In genomic region chr5:40378431-40379175, GRCh38 we compare ENCODE assay signal across 10 cellular contexts.
DNase-seq lines count a peak whose midpoint lies in the region; ATAC-seq and TF ChIP-seq lines count a peak whose summit lies in the region.
"Had no signal": no experiment of that assay in that cellular context is flagged by ENCODE, and none has a peak within 500 bp of the region (broad histone marks: within the 10 kb centered on the region; RNA-seq: fewer than 3 reads in every experiment).

No MANE protein-coding gene starts in this region.

- H3K36me3 ChIP-seq in gastrocnemius medialis, result no peaks in the 10 kb centered on the region

- no peaks in the 10 kb centered on the region for H3K27me3 Mint-ChIP-seq in activated naive CD8-positive, alpha-beta T cell treated with anti-CD3 and anti-CD28 coated beads for 36 hours

- ATAC-seq in GM18499 (IDR thresholded peaks at IDR 0.05; ENCODE audit: insufficient read depth, unreplicated experiment) (peak; percentile 77), GM21447 (IDR thresholded peaks at IDR 0.05; ENCODE audit: unreplicated experiment) (peak; percentile 80), HG03432 (IDR thresholded peaks at IDR 0.05; ENCODE audit: unreplicated experiment) (peak; percentile 71), gastrocnemius medialis (no peak)

- no peak for TF ChIP-seq CTCF in gastrocnemius medialis (IDR thresholded peaks at IDR 0.05 in 4 of 5, conservative IDR thresholded peaks at IDR 0.05 in 1 of 5)

- no peaks in the 10 kb centered on the region for H3K9me3 ChIP-seq in gastrocnemius medialis

- H3K27ac Mint-ChIP-seq in activated naive CD8-positive, alpha-beta T cell treated with anti-CD3 and anti-CD28 coated beads for 36 hours, result peak overlapping the region; percentile 77

- no peaks in the 10 kb centered on the region for H3K27me3 ChIP-seq in gastrocnemius medialis

- in situ Hi-C loops in gastrocnemius medialis (cut with MboI; ENCODE audit: low sequenced_read_pairs in 4 of 4), result loop anchor here in 1 of 4 donors (25.0 kb wide), 1 partner anchor 309 kb away; the partner anchor contains the start of gene PTGER4

- TF ChIP-seq POLR2A in gastrocnemius medialis (IDR thresholded peaks at IDR 0.05), result no peak

- H3K4me1 Mint-ChIP-seq in activated naive CD8-positive, alpha-beta T cell treated with anti-CD3 and anti-CD28 coated beads for 36 hours, result peaks cover 49% of the 10 kb centered on the region

- H3K4me1 ChIP-seq in gastrocnemius medialis, result no peaks in the 10 kb centered on the region

- H3K9me3 Mint-ChIP-seq in activated naive CD8-positive, alpha-beta T cell treated with anti-CD3 and anti-CD28 coated beads for 36 hours, result peaks cover 20% of the 10 kb centered on the region

- H3K4me3 ChIP-seq in gastrocnemius medialis, result no peak overlapping the region

- H3K36me3 Mint-ChIP-seq in activated naive CD8-positive, alpha-beta T cell treated with anti-CD3 and anti-CD28 coated beads for 36 hours, result peaks cover 30% of the 10 kb centered on the region

- intact Hi-C loops in gastrocnemius medialis (cut with DNase I; ENCODE audit: low total_unique reads), result no loop called here

- no peak for DNase-seq in activated naive CD8-positive, alpha-beta T cell treated with anti-CD3 and anti-CD28 coated beads for 36 hours
- DNase-seq in gastrocnemius medialis, result no peak
- no peak for DNase-seq in stimulated activated CD4-positive, alpha-beta T cell treated with anti-CD3 and anti-CD28 coated beads, Interleukin-2, amount 100 ng/mL, for 24 hours
- DNase-seq in NCI-H1105 treated with DMSO at 0.1 percent for 48 hours (lab: John Stamatoyannopoulos, UW), result no peak
- DNase-seq in DMS53 (lab: John Stamatoyannopoulos, UW), result no peak
- DNase-seq: activated CD8-positive, alpha-beta memory T cell treated with anti-CD3 and anti-CD28 coated beads, Interleukin-2, amount 50 U/mL, for 48 hours; NCI-H1694 treated with DMSO at 0.1 percent for 48 hours had no signal

- H3K4me3 Mint-ChIP-seq in activated naive CD8-positive, alpha-beta T cell treated with anti-CD3 and anti-CD28 coated beads for 36 hours, result no peak overlapping the region

- no peak overlapping the region for H3K27ac ChIP-seq in gastrocnemius medialis

Comparison
In these comparisons a context has a peak if more than half of its experiments do, and no peak if none do; other contexts are left out.
1. ATAC-seq: peak in GM18499 (single experiment), GM21447 (single experiment) and HG03432 (single experiment); none in gastrocnemius medialis (0 of 2).